ENCODE assay signal across 29 cellular contexts in genomic region chr1:75529488-75529887, GRCh38.
"Had no signal": no experiment of that assay in that cellular context is flagged by ENCODE, and none has a peak within 500 bp of the region (broad histone marks: within the 10 kb centered on the region; RNA-seq: fewer than 3 reads in every experiment).

No MANE protein-coding gene starts in this region.

- H3K36me3 ChIP-seq: breast epithelium, esophagus squamous epithelium, gastrocnemius medialis, transverse colon had no signal

- H3K4me3 Mint-ChIP-seq: activated CD8-positive, alpha-beta T cell treated with anti-CD3 and anti-CD28 coated beads for 36 hours; activated T-cell treated with anti-CD3 and anti-CD28 coated beads, Interleukin-2, amount 50 U/mL, for 4 hours; activated T-helper 17 cell treated with anti-CD3 and anti-CD28 coated beads, Interleukin-2, amount 50 U/mL, for 72 hours; central memory CD8-positive, alpha-beta T cell; naive thymus-derived CD4-positive, alpha-beta T cell; neural crest cell had no signal

- H3K27me3 ChIP-seq: breast epithelium, esophagus squamous epithelium, gastrocnemius medialis, hepatocyte, testis, transverse colon had no signal

- H3K4me3 ChIP-seq: breast epithelium, esophagus squamous epithelium, gastrocnemius medialis, hepatocyte, skin epidermis, testis, transverse colon had no signal

- H3K27ac Mint-ChIP-seq: activated CD8-positive, alpha-beta T cell treated with anti-CD3 and anti-CD28 coated beads for 36 hours; activated T-helper 17 cell treated with anti-CD3 and anti-CD28 coated beads, Interleukin-2, amount 50 U/mL, for 72 hours; naive thymus-derived CD4-positive, alpha-beta T cell had no signal

- H3K4me2 ChIP-seq: hepatocyte had no signal

- DNase-seq: activated CD4-positive, alpha-beta T cell treated with anti-CD3 and anti-CD28 coated beads, Interleukin-2, amount 50 U/mL, for 1 hour; activated CD8-positive, alpha-beta T cell treated with anti-CD3 and anti-CD28 coated beads for 36 hours; activated gamma-delta T cell treated with Interleukin-2 at 50 U/mL for 16 hours; activated naive CD4-positive, alpha-beta T cell treated with anti-CD3 and anti-CD28 coated beads, Interleukin-2, amount 50 U/mL, for 16 hours; activated T-cell treated with anti-CD3 and anti-CD28 coated beads, Interleukin-2, amount 50 U/mL, for 4 hours; amygdala; dermis blood vessel endothelial cell; effector CD4-positive, alpha-beta T cell; esophagus squamous epithelium; gastrocnemius medialis; glutamatergic neuron; kidney; midbrain; naive thymus-derived CD4-positive, alpha-beta T cell; occipital lobe; stimulated activated CD4-positive, alpha-beta T cell treated with anti-CD3 and anti-CD28 coated beads, Interleukin-12 subunit alpha, Interleukin-12 subunit beta, amount 100 ng/mL, for 4 hours; stimulated activated CD4-positive, alpha-beta T cell treated with anti-CD3 and anti-CD28 coated beads, Interleukin-4, amount 100 ng/mL, for 1 hour; stimulated activated naive CD8-positive, alpha-beta T cell treated with anti-CD3 and anti-CD28 coated beads, Interleukin-15, Interleukin-2, amounts not matched to agents 100 U/mL and 50 U/mL, for 24 hours; T-helper 2 cell; testis; transverse colon had no signal

- H3K9me3 ChIP-seq: breast epithelium, esophagus squamous epithelium, gastrocnemius medialis, testis, transverse colon had no signal

- H3K36me3 Mint-ChIP-seq: naive thymus-derived CD4-positive, alpha-beta T cell had no signal

- H3K9me3 Mint-ChIP-seq: activated CD8-positive, alpha-beta T cell treated with anti-CD3 and anti-CD28 coated beads for 36 hours; activated T-cell treated with anti-CD3 and anti-CD28 coated beads, Interleukin-2, amount 50 U/mL, for 4 hours; activated T-helper 17 cell treated with anti-CD3 and anti-CD28 coated beads, Interleukin-2, amount 50 U/mL, for 72 hours; central memory CD8-positive, alpha-beta T cell; neural crest cell had no signal

- H3K4me1 ChIP-seq: breast epithelium, esophagus squamous epithelium, gastrocnemius medialis, testis, transverse colon had no signal

- H2AFZ ChIP-seq: hepatocyte had no signal

- H3K4me1 Mint-ChIP-seq: activated T-helper 17 cell treated with anti-CD3 and anti-CD28 coated beads, Interleukin-2, amount 50 U/mL, for 72 hours; central memory CD8-positive, alpha-beta T cell; naive thymus-derived CD4-positive, alpha-beta T cell had no signal

- H3K27ac ChIP-seq: breast epithelium, epithelial cell of prostate, esophagus squamous epithelium, gastrocnemius medialis, hepatocyte, skin epidermis, testis, transverse colon had no signal

- ATAC-seq: activated CD8-positive, alpha-beta T cell treated with anti-CD3 and anti-CD28 coated beads for 36 hours; activated T-cell treated with anti-CD3 and anti-CD28 coated beads, Interleukin-2, amount 50 U/mL, for 4 hours; activated T-helper 17 cell treated with anti-CD3 and anti-CD28 coated beads, Interleukin-2, amount 50 U/mL, for 72 hours; gastrocnemius medialis; naive thymus-derived CD4-positive, alpha-beta T cell; sciatic nerve; stimulated activated naive CD8-positive, alpha-beta T cell treated with anti-CD3 and anti-CD28 coated beads, Interleukin-15, Interleukin-2, amounts not matched to agents 100 U/mL and 50 U/mL, for 24 hours had no signal
